9 cellular contexts compared by ENCODE assay signal in the genomic region with DNA sequence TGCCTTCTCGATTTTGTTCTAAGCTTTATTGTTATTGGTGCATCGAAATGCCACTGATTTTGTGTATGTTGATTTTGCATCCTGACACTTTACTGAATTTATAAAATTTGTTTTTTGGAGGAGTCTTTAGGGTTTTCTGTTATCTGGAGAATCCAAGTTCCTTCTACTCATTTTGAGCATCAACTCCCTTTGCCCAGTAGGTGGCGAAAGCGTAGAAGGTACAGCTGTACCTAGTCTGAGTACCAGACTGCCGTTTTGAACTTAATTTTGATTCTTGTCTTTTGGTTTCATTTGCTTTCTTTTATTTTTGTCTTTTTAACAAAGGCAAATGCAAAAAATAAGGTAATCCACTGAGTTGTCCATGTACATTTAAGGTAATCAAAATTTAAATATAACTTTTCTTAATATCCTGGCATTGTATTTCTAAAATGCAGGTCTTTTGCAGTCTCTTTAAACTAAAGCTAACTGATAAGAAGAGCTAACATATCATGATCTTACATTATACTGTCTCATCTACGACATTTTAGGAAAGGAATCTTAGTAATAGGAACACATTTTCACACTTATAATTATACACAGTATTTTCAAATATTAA.
A peak's percentile ranks its signal among the peaks of the same experiment; 100 is the strongest.
DNase-seq lines count a peak whose midpoint lies in the region; ATAC-seq lines count a peak whose summit lies in the region.
"Had no signal": no experiment of that assay in that cellular context is flagged by ENCODE, and none has a peak within 500 bp of the region (broad histone marks: within the 10 kb centered on the region; RNA-seq: fewer than 3 reads in every experiment).

No MANE protein-coding gene starts in this region.

- ATAC-seq in GM18519 (IDR thresholded peaks at IDR 0.05; ENCODE audit: low FRiP score, unreplicated experiment), result peak; percentile 80
- ATAC-seq in HG03103 (IDR thresholded peaks at IDR 0.05; ENCODE audit: low read depth, unreplicated experiment), result peak; percentile 69

- DNase-seq in COLO829 (ENCODE audit: low spot score) (peak; percentile 63), NCI-H345 treated with DMSO at 0.1 percent for 48 hours (lab: John Stamatoyannopoulos, UW; ENCODE audit: unreplicated experiment) (peak; percentile 34), adipocyte (ENCODE audit: low read depth) (peak; percentile 91), hepatic stellate cell (ENCODE audit: low spot score) (peak; percentile 22), UCSD-AML1 (lab: John Stamatoyannopoulos, UW; ENCODE audit: unreplicated experiment) (no peak)
- peak in 2 of 3 donors; percentile 10 to 16 for DNase-seq in stimulated activated CD4-positive, alpha-beta T cell treated with anti-CD3 and anti-CD28 coated beads, Interleukin-12 subunit alpha, Interleukin-12 subunit beta, amount 100 ng/mL, for 48 hours (ENCODE audit: low read depth in 2 of 3, low spot score in 1 of 3)

- H3K36me3 ChIP-seq in adipocyte (ENCODE audit: control insufficient read depth, insufficient read depth, low read length, severe bottlenecking), result no peaks in the 10 kb centered on the region

- no peak overlapping the region for H3K9ac ChIP-seq in adipocyte (ENCODE audit: low read length)

- H3K27me3 ChIP-seq in adipocyte (replicated peaks; ENCODE audit: control insufficient read depth, insufficient read depth, low read length), result no peaks in the 10 kb centered on the region

- H3K4me1 ChIP-seq in adipocyte (ENCODE audit: control insufficient read depth, insufficient read depth, low read length), result peaks cover 23% of the 10 kb centered on the region

- H3K4me3 ChIP-seq in adipocyte (ENCODE audit: low read length), result peak overlapping the region; percentile 12
- H3K4me3 ChIP-seq: skin epidermis had no signal

- no peaks in the 10 kb centered on the region for H3K9me3 ChIP-seq in adipocyte (ENCODE audit: control insufficient read depth, low read length)
